Comparison of ENCODE assay signal across 25 cellular contexts in the genomic region with DNA sequence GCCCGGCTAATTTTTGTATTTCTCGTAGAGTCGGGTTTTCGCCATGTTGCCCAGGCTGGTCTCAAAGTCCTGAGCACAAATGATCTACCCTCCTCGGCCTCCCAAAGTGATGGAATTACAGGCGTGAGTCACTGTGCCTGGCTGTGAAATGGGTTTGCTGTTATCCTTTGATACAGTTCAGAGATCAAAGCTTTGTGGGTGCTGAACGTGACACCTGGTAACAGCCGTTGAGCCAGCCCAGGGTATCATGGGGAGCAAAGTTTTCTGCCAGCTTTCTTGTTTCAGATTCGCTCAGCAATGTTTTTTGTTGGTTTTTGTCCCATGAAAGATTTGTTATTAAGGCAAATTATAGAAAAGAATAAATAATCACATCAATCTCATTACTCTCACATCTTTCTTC.
"Had no signal": no experiment of that assay in that cellular context is flagged by ENCODE, and none has a peak within 500 bp of the region (broad histone marks: within the 10 kb centered on the region; RNA-seq: fewer than 3 reads in every experiment).

No MANE protein-coding gene starts in this region.

- H3K4me2 ChIP-seq: hepatocyte had no signal

- H3K4me3 ChIP-seq: coronary artery, dorsolateral prefrontal cortex, esophagus muscularis mucosa, gastroesophageal sphincter, heart left ventricle, hepatocyte, lower lobe of right lung, mucosa of descending colon had no signal

- H3K9me3 ChIP-seq: esophagus muscularis mucosa, gastroesophageal sphincter, heart left ventricle, lower lobe of right lung, mucosa of descending colon had no signal

- FAIRE-seq: colon, endothelial cell of umbilical vein, frontal cortex, kidney had no signal

- H3K4me1 ChIP-seq: esophagus muscularis mucosa, foreskin keratinocyte, gastroesophageal sphincter, heart left ventricle, lower lobe of right lung had no signal

- DNase-seq: dermis blood vessel endothelial cell; dorsolateral prefrontal cortex; effector CD4-positive, alpha-beta T cell; effector memory CD4-positive, alpha-beta T cell; foreskin keratinocyte; heart left ventricle; hypothalamus; immature natural killer cell; islet precursor cell; kidney; kidney glomerular epithelial cell; left colon; left ventricle myocardium superior; lower lobe of right lung; mesenchymal stem cell; mucosa of descending colon; naive thymus-derived CD4-positive, alpha-beta T cell had no signal

- H3K27me3 ChIP-seq: esophagus muscularis mucosa, foreskin keratinocyte, gastroesophageal sphincter, heart left ventricle, hepatocyte had no signal

- ATAC-seq: foreskin keratinocyte; gastroesophageal sphincter; heart left ventricle; left colon; left lobe of liver; left ventricle myocardium superior; lower lobe of right lung; mucosa of descending colon; naive thymus-derived CD4-positive, alpha-beta T cell had no signal

- H3K36me3 ChIP-seq: esophagus muscularis mucosa, gastroesophageal sphincter, heart left ventricle, lower lobe of right lung had no signal

- H3K27ac ChIP-seq: coronary artery, esophagus muscularis mucosa, foreskin keratinocyte, gastroesophageal sphincter, heart left ventricle, hepatocyte, lower lobe of right lung had no signal

- H3K79me2 ChIP-seq: hepatocyte had no signal

- H2AFZ ChIP-seq: hepatocyte had no signal
